ENCODE assay signal across 23 cellular contexts in the genomic region with DNA sequence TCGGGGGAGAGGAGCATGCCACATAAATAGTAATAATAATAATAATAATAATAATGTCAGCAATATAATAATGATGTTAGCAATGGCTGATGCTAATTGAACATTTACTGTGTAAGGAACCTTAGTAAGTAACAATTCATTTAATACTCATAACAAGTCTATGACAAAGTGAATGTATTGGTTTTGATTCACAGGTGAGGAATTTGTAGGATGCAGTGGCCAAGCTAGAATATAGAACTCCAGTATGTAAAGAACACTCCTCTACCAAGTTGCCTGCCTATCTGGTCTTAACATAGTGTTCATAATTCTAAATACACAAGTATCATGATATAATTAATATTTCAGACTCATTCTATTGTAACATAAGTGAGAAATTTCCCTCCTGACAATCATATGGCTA.
"Had no signal": no experiment of that assay in that cellular context is flagged by ENCODE, and none has a peak within 500 bp of the region (broad histone marks: within the 10 kb centered on the region; RNA-seq: fewer than 3 reads in every experiment).

No MANE protein-coding gene starts in this region.

- H3K27ac ChIP-seq: body of pancreas, cardiac muscle cell had no signal

- H3K36me3 ChIP-seq: cardiac muscle cell had no signal

- H3K27me3 Mint-ChIP-seq: activated naive CD4-positive, alpha-beta T cell treated with anti-CD3 and anti-CD28 coated beads, Interleukin-2, amount 50 U/mL, for 24 hours had no signal

- H3K27ac Mint-ChIP-seq: activated CD8-positive, alpha-beta T cell treated with anti-CD3 and anti-CD28 coated beads, Interleukin-2, amount 10 ng/mL, durations not matched to agents 7 days and 5 days; activated naive CD4-positive, alpha-beta T cell treated with anti-CD3 and anti-CD28 coated beads, Interleukin-2, amount 50 U/mL, for 24 hours; activated T-helper 1 cell treated with anti-CD3 and anti-CD28 coated beads, Interleukin-12 subunit alpha, Interleukin-12 subunit beta, Interleukin-2, Interleukin-4 antibody, amounts not matched to agents 30 ng/mL and 10 ng/mL and 1 ng/mL, durations not matched to agents 14 hours and 24 hours and 36 hours; T-helper 1 cell treated with Interleukin-12 subunit alpha and Interleukin-12 subunit beta and Interleukin-4 antibody, amounts not matched to agents 30 μg/mL and 1 μg/mL, for 36 hours had no signal

- H3K27me3 ChIP-seq: body of pancreas, cardiac muscle cell had no signal

- FAIRE-seq: RCC 7860 had no signal

- H3K36me3 Mint-ChIP-seq: activated naive CD4-positive, alpha-beta T cell treated with anti-CD3 and anti-CD28 coated beads, Interleukin-2, amount 50 U/mL, for 24 hours had no signal

- H3K9me3 Mint-ChIP-seq: activated naive CD4-positive, alpha-beta T cell treated with anti-CD3 and anti-CD28 coated beads, Interleukin-2, amount 50 U/mL, for 24 hours; activated T-helper 1 cell treated with anti-CD3 and anti-CD28 coated beads, Interleukin-12 subunit alpha, Interleukin-12 subunit beta, Interleukin-2, Interleukin-4 antibody, amounts not matched to agents 30 ng/mL and 10 ng/mL and 1 ng/mL, durations not matched to agents 14 hours and 24 hours and 36 hours; T-helper 1 cell treated with Interleukin-12 subunit alpha and Interleukin-12 subunit beta and Interleukin-4 antibody, amounts not matched to agents 30 μg/mL and 1 μg/mL, for 36 hours had no signal

- H3K9me3 ChIP-seq: body of pancreas had no signal

- H3K4me3 ChIP-seq: body of pancreas, cardiac muscle cell had no signal

- DNase-seq: activated CD4-positive, alpha-beta T cell treated with anti-CD3 and anti-CD28 coated beads for 48 hours; activated CD4-positive, alpha-beta T cell treated with anti-CD3 and anti-CD28 coated beads, Interleukin-2, amount 50 U/mL, for 4 hours; activated CD8-positive, alpha-beta memory T cell treated with anti-CD3 and anti-CD28 coated beads, Interleukin-2, amount 50 U/mL, for 48 hours; activated CD8-positive, alpha-beta T cell treated with anti-CD3 and anti-CD28 coated beads, Interleukin-2, amount 10 ng/mL, durations not matched to agents 7 days and 5 days; activated effector memory CD4-positive, alpha-beta T cell treated with Interleukin-2 at 50 U/mL for 16 hours; activated naive CD4-positive, alpha-beta T cell; activated T-cell treated with anti-CD3 and anti-CD28 coated beads, Interleukin-2, amount 50 U/mL, for 1 hour; aorta; body of pancreas; KG1; NCI-H1092 treated with DMSO at 0.1 percent for 48 hours; NCI-H1417 treated with DMSO at 0.1 percent for 48 hours; NCI-H1694; NCI-H2029 treated with DMSO at 0.1 percent for 48 hours; NCI-H510A treated with DMSO at 0.1 percent for 48 hours; NCI-H69; NK-92 treated with Interleukin-12 subunit alpha and Interleukin-12 subunit beta, amount 100 ng/mL, for 24 hours; SHP77 treated with DMSO at 0.1 percent for 48 hours had no signal

- H3K4me1 Mint-ChIP-seq: activated naive CD4-positive, alpha-beta T cell treated with anti-CD3 and anti-CD28 coated beads, Interleukin-2, amount 50 U/mL, for 24 hours had no signal

- H3K4me3 Mint-ChIP-seq: activated CD8-positive, alpha-beta T cell treated with anti-CD3 and anti-CD28 coated beads, Interleukin-2, amount 10 ng/mL, durations not matched to agents 7 days and 5 days; activated naive CD4-positive, alpha-beta T cell treated with anti-CD3 and anti-CD28 coated beads, Interleukin-2, amount 50 U/mL, for 24 hours; activated T-helper 1 cell treated with anti-CD3 and anti-CD28 coated beads, Interleukin-12 subunit alpha, Interleukin-12 subunit beta, Interleukin-2, Interleukin-4 antibody, amounts not matched to agents 30 ng/mL and 10 ng/mL and 1 ng/mL, durations not matched to agents 14 hours and 24 hours and 36 hours; T-helper 1 cell treated with Interleukin-12 subunit alpha and Interleukin-12 subunit beta and Interleukin-4 antibody, amounts not matched to agents 30 μg/mL and 1 μg/mL, for 36 hours had no signal

- H3K4me1 ChIP-seq: body of pancreas had no signal
